8 cellular contexts compared by ENCODE assay signal in the genomic region with DNA sequence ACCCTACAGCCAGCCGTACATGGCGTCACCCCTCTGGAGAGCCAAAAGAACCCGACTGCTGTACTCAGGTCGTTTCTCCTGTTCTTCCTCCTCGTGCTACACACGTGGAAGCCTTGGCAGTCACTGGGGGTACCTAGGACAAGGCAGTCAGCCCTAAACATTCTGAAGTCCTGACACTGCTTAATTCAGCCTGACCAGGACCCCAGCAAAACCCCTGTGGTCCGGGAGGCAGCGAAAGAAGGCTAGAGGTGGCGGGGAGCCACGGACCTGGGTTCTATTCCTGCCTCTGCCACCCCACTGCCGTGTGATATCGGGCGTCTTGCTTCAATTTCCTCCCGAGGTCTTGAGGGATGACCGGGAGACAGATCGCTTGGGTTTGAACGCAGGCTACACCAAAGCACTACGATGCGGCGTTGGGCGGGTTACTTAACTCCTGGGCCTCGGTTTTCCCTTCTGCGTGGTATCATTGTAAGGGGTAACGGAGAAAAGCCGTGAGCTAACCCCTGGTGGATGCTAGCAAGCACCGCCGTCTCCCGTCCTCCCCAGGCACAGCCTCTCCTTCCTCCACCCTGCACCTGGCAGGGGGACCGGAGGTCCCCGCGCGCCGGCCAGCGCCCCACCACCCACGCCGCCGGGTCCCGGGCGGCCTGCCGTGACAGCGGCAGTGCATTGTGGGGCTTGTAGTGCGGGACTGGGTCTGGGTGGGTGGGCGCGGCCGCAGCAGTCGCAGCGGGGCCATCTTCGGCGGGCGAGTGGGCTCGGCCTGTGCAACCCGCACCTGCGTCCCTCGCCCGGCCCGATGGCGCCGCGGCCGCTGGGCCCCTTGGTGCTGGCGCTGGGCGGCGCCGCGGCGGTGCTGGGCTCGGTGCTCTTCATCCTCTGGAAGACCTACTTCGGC. TPM values are rescaled to one million over a fixed set of nuclear protein-coding genes. Genes with fewer than 3 reads are reported as not detected.
DNase-seq lines count a peak whose midpoint lies in the region; ATAC-seq and TF ChIP-seq lines count a peak whose summit lies in the region.

A gene with protein sequence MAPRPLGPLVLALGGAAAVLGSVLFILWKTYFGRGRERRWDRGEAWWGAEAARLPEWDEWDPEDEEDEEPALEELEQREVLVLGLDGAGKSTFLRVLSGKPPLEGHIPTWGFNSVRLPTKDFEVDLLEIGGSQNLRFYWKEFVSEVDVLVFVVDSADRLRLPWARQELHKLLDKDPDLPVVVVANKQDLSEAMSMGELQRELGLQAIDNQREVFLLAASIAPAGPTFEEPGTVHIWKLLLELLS (plus strand): TSS at position 723 of the 898 bp plus-strand sequence. CDS start 77 bp downstream, at position 800.

- peaks cover 5% of the 10 kb centered on the region for H3K36me3 Mint-ChIP-seq in activated CD8-positive, alpha-beta memory T cell treated with anti-CD3 and anti-CD28 coated beads, Interleukin-2, amount 10 ng/mL, durations not matched to agents 7 days and 5 days

- H3K79me2 ChIP-seq in Karpas-422 (ENCODE audit: low read length), result peaks cover 15% of the 10 kb centered on the region

- H3K4me1 ChIP-seq in Karpas-422 (ENCODE audit: low read length), result peaks cover 46% of the 10 kb centered on the region

- H3K9me3 ChIP-seq in Karpas-422 (ENCODE audit: low read length), result no peaks in the 10 kb centered on the region

- no peak within 1 kb of the TSS; the same call in 1 of the 2 replicates for H3K27ac ChIP-seq in Karpas-422 (ENCODE audit: low read length)

- peak in 2 of 3 experiments; percentile 6 to 18 for DNase-seq in NCI-H1417 (lab: John Stamatoyannopoulos, UW)
- DNase-seq in NCI-H1417 treated with DMSO at 0.1 percent for 48 hours (lab: John Stamatoyannopoulos, UW), result no peak
- DNase-seq in Karpas-422, result peak; percentile 66
- DNase-seq in activated CD8-positive, alpha-beta memory T cell treated with anti-CD3 and anti-CD28 coated beads, Interleukin-2, amount 10 ng/mL, durations not matched to agents 7 days and 5 days, result peak; percentile 50
- peak; percentile 11 for DNase-seq in epithelial cell of esophagus (ENCODE audit: low read depth)
- peak; percentile 11 for DNase-seq in mucosa of gallbladder (ENCODE audit: low spot score)
- DNase-seq in stimulated activated CD8-positive, alpha-beta memory T cell treated with anti-CD3 and anti-CD28 coated beads, Interleukin-4, amount 100 ng/mL, for 4 hours (ENCODE audit: low read depth in 2 of 2, low spot score in 1 of 2), result peak; percentile 27 to 29
- DNase-seq in NCI-H2107 treated with DMSO at 0.1 percent for 48 hours (lab: John Stamatoyannopoulos, UW; ENCODE audit: unreplicated experiment), result no peak

- H3K4me1 Mint-ChIP-seq in activated CD8-positive, alpha-beta memory T cell treated with anti-CD3 and anti-CD28 coated beads, Interleukin-2, amount 10 ng/mL, durations not matched to agents 7 days and 5 days, result peaks cover 32% of the 10 kb centered on the region

- peak within 1 kb of the TSS; percentile 68 for H3K4me3 Mint-ChIP-seq in activated CD8-positive, alpha-beta memory T cell treated with anti-CD3 and anti-CD28 coated beads, Interleukin-2, amount 10 ng/mL, durations not matched to agents 7 days and 5 days

- H3K4me2 ChIP-seq in Karpas-422 (ENCODE audit: low read depth, low read length, poor library complexity, severe bottlenecking), result peak within 1 kb of the TSS; percentile 85

- CTCF ChIA-PET in activated CD8-positive, alpha-beta memory T cell treated with anti-CD3 and anti-CD28 coated beads, Interleukin-2, amount 10 ng/mL, durations not matched to agents 7 days and 5 days (lab: Charles Lee), result no interaction called here

- H3K36me3 ChIP-seq in Karpas-422 (ENCODE audit: insufficient read depth, low read length), result no peaks in the 10 kb centered on the region

- ATAC-seq in activated CD8-positive, alpha-beta memory T cell treated with anti-CD3 and anti-CD28 coated beads, Interleukin-2, amount 10 ng/mL, durations not matched to agents 7 days and 5 days, result peak; percentile 27

- peak within 1 kb of the TSS; percentile 77 for H3K9ac ChIP-seq in Karpas-422 (ENCODE audit: low read length)

- H2AFZ ChIP-seq in Karpas-422 (ENCODE audit: low read length), result peak within 1 kb of the TSS; percentile 69; the same call in 1 of the 2 replicates

- H3K9me2 ChIP-seq in Karpas-422 (replicated peaks; ENCODE audit: insufficient read depth, low read length), result no peaks in the 10 kb centered on the region

- H3K9me3 Mint-ChIP-seq in activated CD8-positive, alpha-beta memory T cell treated with anti-CD3 and anti-CD28 coated beads, Interleukin-2, amount 10 ng/mL, durations not matched to agents 7 days and 5 days (ENCODE audit: low read depth), result no peaks in the 10 kb centered on the region

- peak within 1 kb of the TSS; percentile 40 for H3K27ac Mint-ChIP-seq in activated CD8-positive, alpha-beta memory T cell treated with anti-CD3 and anti-CD28 coated beads, Interleukin-2, amount 10 ng/mL, durations not matched to agents 7 days and 5 days

- H3K27me3 Mint-ChIP-seq in activated CD8-positive, alpha-beta memory T cell treated with anti-CD3 and anti-CD28 coated beads, Interleukin-2, amount 10 ng/mL, durations not matched to agents 7 days and 5 days, result no peaks in the 10 kb centered on the region

- no peaks in the 10 kb centered on the region for H3K27me3 ChIP-seq in Karpas-422 (ENCODE audit: low read length)

- H3K4me3 ChIP-seq in Karpas-422 (ENCODE audit: low read length) (peak within 1 kb of the TSS; percentile 78), epithelial cell of esophagus (ENCODE audit: low read length) (peak within 1 kb of the TSS; percentile 55)

- no peak for TF ChIP-seq CTCF in epithelial cell of esophagus (IDR thresholded peaks at IDR 0.05; ENCODE audit: insufficient read depth, low read depth, low read length, missing control alignments)

- H4K20me1 ChIP-seq in Karpas-422 (ENCODE audit: insufficient read depth, low read depth, low read length), result peaks cover 5% of the 10 kb centered on the region; the same call in 1 of the 2 replicates

RNA-seq across cellular contexts. Expression of the gene that starts here (rescaled TPM):
- 4.8 and 5.8 TPM in 2 replicates for total RNA-seq in Karpas-422 (2014; rRNA removed; shearing (Covaris generic); ENCODE audit: low replicate concordance)
- total RNA-seq in activated CD8-positive, alpha-beta memory T cell treated with anti-CD3 and anti-CD28 coated beads, Interleukin-2, amount 10 ng/mL, durations not matched to agents 7 days and 5 days, result 1 to 10 TPM; 6.3 to 9.0 TPM
- 6.6 TPM for total RNA-seq in mucosa of gallbladder

Comparison
In these comparisons a context has a peak if more than half of its experiments do, and no peak if none do; other contexts are left out.
1. DNase-seq: peak in NCI-H1417 (2 of 3), Karpas-422 (single experiment), activated CD8-positive, alpha-beta memory T cell treated with anti-CD3 and anti-CD28 coated beads, Interleukin-2, amount 10 ng/mL, durations not matched to agents 7 days and 5 days (single experiment), epithelial cell of esophagus (single experiment), mucosa of gallbladder (single experiment) and stimulated activated CD8-positive, alpha-beta memory T cell treated with anti-CD3 and anti-CD28 coated beads, Interleukin-4, amount 100 ng/mL, for 4 hours (2 of 2); none in NCI-H1417 treated with DMSO at 0.1 percent for 48 hours (single experiment) and NCI-H2107 treated with DMSO at 0.1 percent for 48 hours (single experiment).